ENCODE assay signal across 36 cellular contexts in the genomic region with DNA sequence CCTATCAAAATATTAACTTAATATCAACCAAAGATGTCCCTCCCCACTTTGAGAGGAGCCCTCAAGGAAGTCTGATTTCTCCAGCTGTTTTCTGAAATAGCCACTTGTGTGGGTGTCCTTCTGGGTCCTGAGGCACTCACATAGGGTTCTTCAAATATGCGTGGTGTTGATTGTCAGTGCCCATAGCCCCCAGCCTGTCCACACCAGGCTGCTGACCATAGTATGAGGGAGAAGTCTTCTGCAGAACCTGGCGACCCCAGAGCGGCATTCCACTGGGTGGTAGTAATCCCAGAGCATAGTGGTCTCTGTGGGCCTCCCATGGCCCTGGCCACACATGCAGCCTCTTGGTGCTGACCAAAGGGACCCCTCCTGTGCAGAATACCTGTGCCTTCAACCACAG.
"Had no signal": no experiment of that assay in that cellular context is flagged by ENCODE, and none has a peak within 500 bp of the region (broad histone marks: within the 10 kb centered on the region; RNA-seq: fewer than 3 reads in every experiment).

No MANE protein-coding gene starts in this region.

- H3K9me3 Mint-ChIP-seq: activated CD8-positive, alpha-beta T cell treated with anti-CD3 and anti-CD28 coated beads for 36 hours; activated naive CD4-positive, alpha-beta T cell treated with anti-CD3 and anti-CD28 coated beads for 36 hours; activated naive CD4-positive, alpha-beta T cell treated with anti-CD3 and anti-CD28 coated beads, Interleukin-2, amount 50 U/mL, for 24 hours; activated naive CD8-positive, alpha-beta T cell treated with anti-CD3 and anti-CD28 coated beads for 36 hours; activated naive CD8-positive, alpha-beta T cell treated with anti-CD3 and anti-CD28 coated beads, Interleukin-2, amount 50 U/mL, for 24 hours; activated T-helper 1 cell treated with anti-CD3 and anti-CD28 coated beads, Interleukin-12 subunit alpha, Interleukin-12 subunit beta, Interleukin-2, Interleukin-4 antibody, amounts not matched to agents 30 ng/mL and 10 ng/mL and 1 ng/mL, durations not matched to agents 14 hours and 24 hours and 36 hours; activated T-helper 2 cell treated with anti-CD3 and anti-CD28 coated beads, Interferon-gamma antibody, Interleukin-2, Interleukin-4, amounts not matched to agents 10 μg/mL and 5 μg/mL and 100 μg/mL, durations not matched to agents 14 hours and 24 hours and 36 hours; brain; dendritic cell treated with granulocyte-macrophage colony-stimulating factor and Interleukin-4, amounts not matched to agents 40 ng/mL and 50 ng/mL, for 4 days; endodermal cell had no signal

- H3K4me3 Mint-ChIP-seq: activated CD4-positive, alpha-beta T cell treated with anti-CD3 and anti-CD28 coated beads for 36 hours; activated CD8-positive, alpha-beta memory T cell treated with anti-CD3 and anti-CD28 coated beads, Interleukin-2, amount 10 ng/mL, durations not matched to agents 7 days and 5 days; activated CD8-positive, alpha-beta T cell treated with anti-CD3 and anti-CD28 coated beads for 36 hours; activated naive CD4-positive, alpha-beta T cell treated with anti-CD3 and anti-CD28 coated beads for 36 hours; activated naive CD4-positive, alpha-beta T cell treated with anti-CD3 and anti-CD28 coated beads, Interleukin-2, amount 50 U/mL, for 24 hours; activated naive CD8-positive, alpha-beta T cell treated with anti-CD3 and anti-CD28 coated beads for 36 hours; activated naive CD8-positive, alpha-beta T cell treated with anti-CD3 and anti-CD28 coated beads, Interleukin-2, amount 50 U/mL, for 24 hours; activated T-helper 1 cell treated with anti-CD3 and anti-CD28 coated beads, Interleukin-12 subunit alpha, Interleukin-12 subunit beta, Interleukin-2, Interleukin-4 antibody, amounts not matched to agents 30 ng/mL and 10 ng/mL and 1 ng/mL, durations not matched to agents 14 hours and 24 hours and 36 hours; brain; dendritic cell treated with granulocyte-macrophage colony-stimulating factor and Interleukin-4, amounts not matched to agents 40 ng/mL and 50 ng/mL, for 4 days; endodermal cell had no signal

- H3K27me3 ChIP-seq: adrenal gland, ascending aorta, breast epithelium, cardiac muscle cell, dorsolateral prefrontal cortex, gastroesophageal sphincter had no signal

- DNase-seq: activated CD4-positive, alpha-beta T cell treated with anti-CD3 and anti-CD28 coated beads for 36 hours; activated CD4-positive, alpha-beta T cell treated with anti-CD3 and anti-CD28 coated beads, Interleukin-2, amount 50 U/mL, for 1 hour; activated CD4-positive, alpha-beta T cell treated with anti-CD3 and anti-CD28 coated beads, Interleukin-2, amount 50 U/mL, for 48 hours; activated CD4-positive, CD25-positive, alpha-beta regulatory T cell; activated CD4-positive, CD25-positive, alpha-beta regulatory T cell treated with anti-CD3 and anti-CD28 coated beads, Interleukin-2, amount 50 U/mL, for 72 hours; activated CD8-positive, alpha-beta memory T cell treated with anti-CD3 and anti-CD28 coated beads, Interleukin-2, amount 10 ng/mL, durations not matched to agents 7 days and 5 days; activated CD8-positive, alpha-beta memory T cell treated with anti-CD3 and anti-CD28 coated beads, Interleukin-2, amount 50 U/mL, for 4 hours; activated CD8-positive, alpha-beta T cell treated with anti-CD3 and anti-CD28 coated beads for 36 hours; activated effector memory CD4-positive, alpha-beta T cell treated with anti-CD3 and anti-CD28 coated beads, Interleukin-2, amount 50 U/mL, for 16 hours; activated naive CD4-positive, alpha-beta T cell treated with anti-CD3 and anti-CD28 coated beads for 36 hours; activated naive CD8-positive, alpha-beta T cell treated with anti-CD3 and anti-CD28 coated beads for 36 hours; activated naive CD8-positive, alpha-beta T cell treated with anti-CD3 and anti-CD28 coated beads, Interleukin-2, amount 50 U/mL, for 24 hours; activated T-cell treated with anti-CD3 and anti-CD28 coated beads, Interleukin-2, amount 50 U/mL, for 1 hour; activated T-cell treated with anti-CD3 and anti-CD28 coated beads, Interleukin-2, amount 50 U/mL, for 48 hours; adrenal gland; amygdala; central memory CD4-positive, alpha-beta T cell; cerebellar nuclear complex; dorsolateral prefrontal cortex; effector memory CD4-positive, alpha-beta T cell; endodermal cell; erythroblast; esophagus squamous epithelium; foreskin melanocyte; heart right ventricle; T1000 had no signal

- H3K36me3 Mint-ChIP-seq: activated CD8-positive, alpha-beta memory T cell treated with anti-CD3 and anti-CD28 coated beads, Interleukin-2, amount 10 ng/mL, durations not matched to agents 7 days and 5 days; activated naive CD4-positive, alpha-beta T cell treated with anti-CD3 and anti-CD28 coated beads, Interleukin-2, amount 50 U/mL, for 24 hours; activated naive CD8-positive, alpha-beta T cell treated with anti-CD3 and anti-CD28 coated beads for 36 hours; brain had no signal

- H3K4me1 ChIP-seq: adrenal gland, ascending aorta, breast epithelium, gastroesophageal sphincter, heart right ventricle had no signal

- H3K9me3 ChIP-seq: adrenal gland, ascending aorta, breast epithelium, esophagus squamous epithelium, gastroesophageal sphincter, heart right ventricle had no signal

- H3K4me3 ChIP-seq: adrenal gland, ascending aorta, breast epithelium, cardiac muscle cell, coronary artery, dorsolateral prefrontal cortex, esophagus squamous epithelium, gastroesophageal sphincter, heart right ventricle had no signal

- H3K4me1 Mint-ChIP-seq: activated CD4-positive, alpha-beta T cell treated with anti-CD3 and anti-CD28 coated beads for 36 hours; activated CD8-positive, alpha-beta memory T cell treated with anti-CD3 and anti-CD28 coated beads, Interleukin-2, amount 10 ng/mL, durations not matched to agents 7 days and 5 days; activated naive CD4-positive, alpha-beta T cell treated with anti-CD3 and anti-CD28 coated beads, Interleukin-2, amount 50 U/mL, for 24 hours; activated naive CD8-positive, alpha-beta T cell treated with anti-CD3 and anti-CD28 coated beads for 36 hours; activated naive CD8-positive, alpha-beta T cell treated with anti-CD3 and anti-CD28 coated beads, Interleukin-2, amount 50 U/mL, for 24 hours had no signal

- H3K27ac ChIP-seq: adrenal gland, ascending aorta, breast epithelium, cardiac muscle cell, coronary artery, dorsolateral prefrontal cortex, esophagus squamous epithelium, gastroesophageal sphincter, heart right ventricle had no signal

- H3K36me3 ChIP-seq: adrenal gland, ascending aorta, breast epithelium, cardiac muscle cell, esophagus squamous epithelium, gastroesophageal sphincter, heart right ventricle had no signal

- H3K27ac Mint-ChIP-seq: activated CD4-positive, alpha-beta T cell treated with anti-CD3 and anti-CD28 coated beads for 36 hours; activated CD8-positive, alpha-beta memory T cell treated with anti-CD3 and anti-CD28 coated beads, Interleukin-2, amount 10 ng/mL, durations not matched to agents 7 days and 5 days; activated CD8-positive, alpha-beta T cell treated with anti-CD3 and anti-CD28 coated beads for 36 hours; activated naive CD4-positive, alpha-beta T cell treated with anti-CD3 and anti-CD28 coated beads for 36 hours; activated naive CD4-positive, alpha-beta T cell treated with anti-CD3 and anti-CD28 coated beads, Interleukin-2, amount 50 U/mL, for 24 hours; activated naive CD8-positive, alpha-beta T cell treated with anti-CD3 and anti-CD28 coated beads for 36 hours; activated naive CD8-positive, alpha-beta T cell treated with anti-CD3 and anti-CD28 coated beads, Interleukin-2, amount 50 U/mL, for 24 hours; activated T-helper 1 cell treated with anti-CD3 and anti-CD28 coated beads, Interleukin-12 subunit alpha, Interleukin-12 subunit beta, Interleukin-2, Interleukin-4 antibody, amounts not matched to agents 30 ng/mL and 10 ng/mL and 1 ng/mL, durations not matched to agents 14 hours and 24 hours and 36 hours; activated T-helper 2 cell treated with anti-CD3 and anti-CD28 coated beads, Interferon-gamma antibody, Interleukin-2, Interleukin-4, amounts not matched to agents 10 μg/mL and 5 μg/mL and 100 μg/mL, durations not matched to agents 14 hours and 24 hours and 36 hours; brain; dendritic cell treated with granulocyte-macrophage colony-stimulating factor and Interleukin-4, amounts not matched to agents 40 ng/mL and 50 ng/mL, for 4 days; endodermal cell had no signal
